20 cellular contexts compared by ENCODE assay signal in the genomic region with DNA sequence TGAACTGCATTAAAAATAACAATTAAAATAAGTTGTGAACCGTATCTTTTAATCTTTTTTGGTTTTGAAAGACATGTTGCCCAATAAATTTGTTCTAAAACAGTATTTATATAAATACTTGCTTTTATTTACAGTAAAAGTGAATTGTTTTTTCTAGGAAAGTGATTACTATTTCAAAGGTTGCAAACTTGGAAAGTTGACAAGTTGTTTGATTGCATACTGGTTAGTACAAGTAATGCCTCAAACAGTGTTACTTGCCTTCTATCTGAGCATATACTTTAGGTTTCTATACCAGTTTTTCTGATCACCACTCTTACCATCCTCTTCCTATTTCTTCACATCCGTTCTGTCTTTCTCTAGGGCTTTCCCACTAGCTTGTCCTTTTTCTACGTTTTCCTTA.
"Had no signal": no experiment of that assay in that cellular context is flagged by ENCODE, and none has a peak within 500 bp of the region (broad histone marks: within the 10 kb centered on the region; RNA-seq: fewer than 3 reads in every experiment).

No MANE protein-coding gene starts in this region.

- FAIRE-seq: endothelial cell of umbilical vein had no signal

- H3K36me3 Mint-ChIP-seq: natural killer cell treated with Interleukin-12 subunit alpha and Interleukin-12 subunit beta and Interleukin-15 and Interleukin-18, amount 100 ng/mL, for 72 hours had no signal

- H3K4me3 Mint-ChIP-seq: endodermal cell; natural killer cell treated with Interleukin-12 subunit alpha and Interleukin-12 subunit beta and Interleukin-15 and Interleukin-18, amount 100 ng/mL, for 72 hours had no signal

- DNase-seq: dermis blood vessel endothelial cell; endodermal cell; erythroblast; heart left ventricle; hippocampal formation; left colon; left ventricle myocardium superior; mesenchymal stem cell; midbrain; occipital lobe; pancreas; right cardiac atrium; stimulated activated CD4-positive, alpha-beta T cell treated with anti-CD3 and anti-CD28 coated beads, Interleukin-2, amount 100 ng/mL, for 48 hours; stimulated activated naive CD4-positive, alpha-beta T cell treated with Interleukin-2 at 50 U/mL for 16 hours; trophoblast cell had no signal

- H3K27ac ChIP-seq: heart left ventricle, pancreas had no signal

- ATAC-seq: heart left ventricle; left colon; left ventricle myocardium superior; natural killer cell treated with Interleukin-12 subunit alpha and Interleukin-12 subunit beta and Interleukin-15 and Interleukin-18, amount 100 ng/mL, for 72 hours; pancreas; right cardiac atrium had no signal

- H3K4me2 ChIP-seq: smooth muscle cell had no signal

- H3K27ac Mint-ChIP-seq: endodermal cell; natural killer cell treated with Interleukin-12 subunit alpha and Interleukin-12 subunit beta and Interleukin-15 and Interleukin-18, amount 100 ng/mL, for 72 hours; progenitor cell of endocrine pancreas had no signal

- H3K27me3 ChIP-seq: heart left ventricle, pancreas had no signal

- H3K36me3 ChIP-seq: pancreas had no signal

- H3K9me3 ChIP-seq: heart left ventricle, pancreas had no signal

- H3K4me3 ChIP-seq: heart left ventricle, lung, pancreas, smooth muscle cell had no signal

- H3K27me3 Mint-ChIP-seq: natural killer cell treated with Interleukin-12 subunit alpha and Interleukin-12 subunit beta and Interleukin-15 and Interleukin-18, amount 100 ng/mL, for 72 hours; progenitor cell of endocrine pancreas had no signal

- H3K4me1 ChIP-seq: heart left ventricle, pancreas had no signal
